In genomic region chr7:19773361-19773760, GRCh38 we compare ENCODE assay signal across 12 cellular contexts. TPM values are rescaled to one million over a fixed set of nuclear protein-coding genes. Genes with fewer than 3 reads are reported as not detected.
DNase-seq lines count a peak whose midpoint lies in the region; ATAC-seq lines count a peak whose summit lies in the region.
"Had no signal": no experiment of that assay in that cellular context is flagged by ENCODE, and none has a peak within 500 bp of the region (broad histone marks: within the 10 kb centered on the region; RNA-seq: fewer than 3 reads in every experiment).

Gene TMEM196, minus strand, starts transcription at chr7:19773617. Its CDS starts 921 bp downstream, at chr7:19772696.

- H2BK5ac ChIP-seq in trophoblast cell (ENCODE audit: low read depth, low read length, poor library complexity), result no peak within 1 kb of the TSS

- H3K27me3 Mint-ChIP-seq in T-helper 17 cell, result peaks cover 52% of the 10 kb centered on the region

- no peaks in the 10 kb centered on the region for H3K79me1 ChIP-seq in trophoblast cell (ENCODE audit: low read length)

- H3K27me3 ChIP-seq in trophoblast cell (ENCODE audit: insufficient read depth, low read length), result peaks cover 3% of the 10 kb centered on the region

- H2BK12ac ChIP-seq in trophoblast cell (ENCODE audit: low read length), result no peak within 1 kb of the TSS

- no peak within 1 kb of the TSS for H3K14ac ChIP-seq in trophoblast cell (ENCODE audit: low read length)

- peaks cover 7% of the 10 kb centered on the region for H3K36me3 Mint-ChIP-seq in T-helper 17 cell (ENCODE audit: low read depth)

- no peak within 1 kb of the TSS for H3K23ac ChIP-seq in trophoblast cell (ENCODE audit: low read length)

- peaks cover 11% of the 10 kb centered on the region for H3K4me1 Mint-ChIP-seq in T-helper 17 cell

- no peak within 1 kb of the TSS for H3K4me3 ChIP-seq in trophoblast cell (ENCODE audit: low read depth, low read length)

- H3K27ac Mint-ChIP-seq in T-helper 17 cell, result no peak within 1 kb of the TSS

- no peak for ATAC-seq in T-helper 17 cell
- ATAC-seq in HG03095 (IDR thresholded peaks at IDR 0.05; ENCODE audit: unreplicated experiment), result no peak
- no peak for ATAC-seq in HG02885 (IDR thresholded peaks at IDR 0.05; ENCODE audit: poor library complexity, unreplicated experiment)
- no peak for ATAC-seq in left ventricle myocardium superior
- ATAC-seq: esophagus mucosa had no signal

- no peak within 1 kb of the TSS for H3K4ac ChIP-seq in trophoblast cell (ENCODE audit: low read depth, low read length)

- H3K18ac ChIP-seq in trophoblast cell (ENCODE audit: low read length), result no peak within 1 kb of the TSS

- no peak within 1 kb of the TSS for H2AFZ ChIP-seq in trophoblast cell (ENCODE audit: insufficient read depth, low read length, poor library complexity)

- H3K79me2 ChIP-seq in trophoblast cell (ENCODE audit: control insufficient read depth, insufficient read depth, low read length, poor library complexity), result no peaks in the 10 kb centered on the region

- H3K9me3 ChIP-seq in T-helper 17 cell (ENCODE audit: control insufficient read depth, low read length, poor library complexity, severe bottlenecking) (no peaks in the 10 kb centered on the region), trophoblast cell (ENCODE audit: insufficient read depth, low read depth, low read length) (peaks cover 2% of the 10 kb centered on the region)

- H3K4me3 Mint-ChIP-seq in T-helper 17 cell, result peak within 1 kb of the TSS; percentile 80

- no peak within 1 kb of the TSS for H4K91ac ChIP-seq in trophoblast cell (ENCODE audit: low read depth, low read length)

- no peak within 1 kb of the TSS for H3K9ac ChIP-seq in trophoblast cell (ENCODE audit: low read length)

- no peak within 1 kb of the TSS for H2BK120ac ChIP-seq in trophoblast cell (ENCODE audit: insufficient read depth, low read length, poor library complexity)

- H3K36me3 ChIP-seq in trophoblast cell (ENCODE audit: control insufficient read depth in 1 of 2, insufficient read depth in 2 of 2, low read length in 2 of 2), result no peaks in the 10 kb centered on the region

- DNase-seq in DMS79 treated with DMSO at 0.1 percent for 48 hours (lab: John Stamatoyannopoulos, UW) (peak; percentile 64), T-helper 17 cell (no peak), head of caudate nucleus (peak in 38 of 42 donors; percentile 12 to 72 (median 42)), trophoblast cell (no peak), left ventricle myocardium superior (no peak)
- DNase-seq in activated effector memory CD4-positive, alpha-beta T cell treated with anti-CD3 and anti-CD28 coated beads, Interleukin-2, amount 50 U/mL, for 16 hours, result no peak
- DNase-seq: DND-41, Right ventricle myocardium superior had no signal

- H2AK5ac ChIP-seq in trophoblast cell (ENCODE audit: low read length), result no peak within 1 kb of the TSS

- H4K8ac ChIP-seq in trophoblast cell (ENCODE audit: low read depth, low read length), result no peak within 1 kb of the TSS

- peaks cover 2 to 10% of the 10 kb centered on the region in 2 experiments for H3K4me1 ChIP-seq in trophoblast cell (ENCODE audit: control insufficient read depth in 1 of 2, insufficient read depth in 2 of 2, low read length in 2 of 2)

- no CpG with 5 or more reads among the region's 20 CpGs for WGBS in trophoblast cell (ENCODE audit: extremely low coverage, insufficient coverage, insufficient read length)

- no peak within 1 kb of the TSS for H3K27ac ChIP-seq in trophoblast cell (ENCODE audit: low read depth, low read length)

- H3K4me2 ChIP-seq in trophoblast cell (ENCODE audit: low read length), result peak within 1 kb of the TSS; percentile 59

- no peak within 1 kb of the TSS for H4K12ac ChIP-seq in trophoblast cell (ENCODE audit: low read depth, low read length)

- intact Hi-C loops in head of caudate nucleus (cut with DNase I) (no loop called here), left ventricle myocardium superior (cut with micrococcal nuclease) (no loop called here)

RNA-seq across cellular contexts. Expression of gene TMEM196, which starts in this region (rescaled TPM):
- total RNA-seq in T-helper 17 cell, result not detected
- polyA plus RNA-seq in trophoblast cell (2013), result not detected in 2 replicates
- total RNA-seq in left ventricle myocardium superior, result not detected
- total RNA-seq: esophagus mucosa, pulmonary artery endothelial cell, Right ventricle myocardium superior had no signal

Comparison
In these comparisons a context has a peak if more than half of its experiments do, and no peak if none do; other contexts are left out.
1. DNase-seq: peak in DMS79 treated with DMSO at 0.1 percent for 48 hours (single experiment) and head of caudate nucleus (38 of 42); none in T-helper 17 cell (0 of 3), trophoblast cell (0 of 2), activated effector memory CD4-positive, alpha-beta T cell treated with anti-CD3 and anti-CD28 coated beads, Interleukin-2, amount 50 U/mL, for 16 hours (single experiment) and left ventricle myocardium superior (single experiment).